Comparison of ENCODE assay signal across 8 cellular contexts in the genomic region with DNA sequence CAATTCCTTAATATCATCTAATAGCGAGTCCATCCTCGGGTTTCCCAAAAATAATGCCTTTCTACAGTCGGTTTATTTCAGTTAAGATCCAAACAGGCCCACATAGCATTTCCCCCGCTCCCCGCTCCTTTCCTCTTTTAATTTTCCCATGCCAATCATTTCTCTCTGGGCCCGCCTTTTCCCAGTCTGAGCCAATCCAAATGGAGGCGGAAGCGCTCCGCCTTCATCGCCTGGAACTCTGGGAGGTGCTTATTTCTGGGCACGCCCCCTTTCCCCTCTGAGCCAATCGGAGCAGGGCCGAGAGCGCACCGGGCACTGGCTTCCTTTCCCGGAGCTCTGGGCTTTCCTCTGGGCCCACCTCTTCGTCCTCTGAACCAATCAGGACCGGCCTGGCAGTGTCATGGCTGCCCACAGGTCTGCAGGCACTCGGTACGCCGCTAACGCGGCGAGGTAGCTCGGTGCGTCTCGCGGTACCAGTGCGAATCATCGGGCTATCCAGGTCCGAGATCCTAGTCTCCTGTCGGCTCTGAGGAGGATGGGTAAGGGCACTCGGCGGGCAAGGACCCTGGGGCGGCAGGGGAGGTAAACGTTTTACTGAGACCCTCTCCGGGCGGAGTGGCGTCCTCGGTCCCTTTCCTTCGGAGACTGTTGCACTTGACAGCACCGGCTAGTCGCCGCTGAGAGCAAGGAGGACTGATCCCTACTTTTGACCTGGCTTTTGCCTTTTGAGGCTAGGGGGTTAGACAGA. TPM values are rescaled to one million over a fixed set of nuclear protein-coding genes. Genes with fewer than 3 reads are reported as not detected.
DNase-seq lines count a peak whose midpoint lies in the region; ATAC-seq and TF ChIP-seq lines count a peak whose summit lies in the region.
"Not testable (repeated sequence)": the region's sequence is repeated elsewhere in the genome, so short reads cannot be mapped to it uniquely, and the experiment has no call there.

Gene TYW1, plus strand, starts transcription at position 390 of the 748 bp plus-strand sequence. Its CDS starts 146 bp downstream, at position 536.

- H2AFZ ChIP-seq in SK-N-SH (ENCODE audit: low read depth) = peak within 1 kb of the TSS; percentile 98

- peaks cover 50% of the 10 kb centered on the region for H3K79me2 ChIP-seq in SK-N-SH (ENCODE audit: insufficient read depth)

- H3K4me1 ChIP-seq in SK-N-SH (ENCODE audit: control insufficient read depth in 1 of 2, insufficient read depth in 2 of 2, low read depth in 1 of 2, low read length in 1 of 2) = not testable (repeated sequence)

- H3K9ac ChIP-seq in SK-N-SH = peak within 1 kb of the TSS; percentile 73

- peaks cover 26% of the 10 kb centered on the region for H3F3A ChIP-seq in SK-N-SH (replicated peaks; ENCODE audit: insufficient read depth)

- DNase-seq in GM04503 (ENCODE audit: low read depth) (peak; percentile 88), NCI-H1048 (lab: John Stamatoyannopoulos, UW) (peak; percentile 93), SK-N-SH (peak; percentile 82), germinal center (ENCODE audit: low spot score) (peak; percentile 80), non-pigmented ciliary epithelial cell (ENCODE audit: low read depth) (peak; percentile 86), superior temporal gyrus (ENCODE audit: extremely low spot score) (peak; percentile 99)
- DNase-seq in activated naive CD4-positive, alpha-beta T cell treated with anti-CD3 and anti-CD28 coated beads, Interleukin-2, amount 50 U/mL, for 16 hours = peak; percentile 98

- TF ChIP-seq EP300 in SK-N-SH (IDR thresholded peaks at IDR 0.05; ENCODE audit: borderline replicate concordance in 1 of 2, low read depth in 1 of 2, low read length in 1 of 2) = not testable (repeated sequence)

- CTCF ChIA-PET in SK-N-SH (lab: Yijun Ruan, JAX) = not testable (repeated sequence)

- H3K4me2 ChIP-seq in SK-N-SH = peak within 1 kb of the TSS; percentile 71

- not testable (repeated sequence) for TF ChIP-seq CTCF in SK-N-SH (IDR thresholded peaks at IDR 0.05)

- not testable (repeated sequence) for H3K9me2 ChIP-seq in SK-N-SH

- POLR2A ChIA-PET in SK-N-SH (lab: Yijun Ruan, JAX) = not testable (repeated sequence)

- under 1% methylated on average over 40 of the region's 44 CpGs for WGBS in SK-N-SH (ENCODE audit: low lambda C conversion rate)

- H3K36me3 ChIP-seq in SK-N-SH (replicated peaks in 1 of 2; ENCODE audit: control insufficient read depth in 1 of 2, insufficient read depth in 2 of 2, low read length in 1 of 2) = peaks cover 16 to 22% of the 10 kb centered on the region in 2 experiments

- peak within 1 kb of the TSS; percentile 74 to 86 for H3K27ac ChIP-seq in SK-N-SH (ENCODE audit: low read depth in 2 of 2, low read length in 1 of 2)

- not testable (repeated sequence) for H4K20me1 ChIP-seq in SK-N-SH (ENCODE audit: insufficient read depth)

- ATAC-seq in HG02571 (IDR thresholded peaks at IDR 0.05; ENCODE audit: unreplicated experiment) = peak; percentile 90

- H3K9me3 ChIP-seq in SK-N-SH = not testable (repeated sequence)

- peak within 1 kb of the TSS; percentile 82 to 84 for H3K4me3 ChIP-seq in SK-N-SH (ENCODE audit: low read depth in 2 of 2, low read length in 1 of 2)

- not testable (repeated sequence) for TF ChIP-seq RAD21 in SK-N-SH (IDR thresholded peaks at IDR 0.05; ENCODE audit: low read length)

- H3K27me3 ChIP-seq in SK-N-SH (ENCODE audit: insufficient read depth) = not testable (repeated sequence)

TF ChIP-seq in SK-N-SH, 30 proteins besides CTCF, POLR2A, EP300 and RAD21:
- TF ChIP-seq TAF1 (IDR thresholded peaks at IDR 0.05; ENCODE audit: borderline replicate concordance, low read depth, low read length) (peak; percentile 74), POLR2AphosphoS5 (IDR thresholded peaks at IDR 0.05; ENCODE audit: low read depth, low read length) (peak; percentile 81), RFX5 (IDR thresholded peaks at IDR 0.05; ENCODE audit: low read length) (peak; percentile 60; the same call in 1 of the 2 replicates), MAX (IDR thresholded peaks at IDR 0.05; ENCODE audit: low read depth) (peak; percentile 66), ELF1 (IDR thresholded peaks at IDR 0.05) (peak; percentile 70), GABPA (IDR thresholded peaks at IDR 0.05; ENCODE audit: low read depth) (peak; percentile 74), CHD2 (IDR thresholded peaks at IDR 0.05; ENCODE audit: low read length, partially characterized antibody) (peak; percentile 95), MXI1 (IDR thresholded peaks at IDR 0.05; ENCODE audit: low read depth, low read length) (peak; percentile 97), YY1 (IDR thresholded peaks at IDR 0.05; ENCODE audit: low read depth) (peak; percentile 96)
- TF ChIP-seq, protein P1, sequence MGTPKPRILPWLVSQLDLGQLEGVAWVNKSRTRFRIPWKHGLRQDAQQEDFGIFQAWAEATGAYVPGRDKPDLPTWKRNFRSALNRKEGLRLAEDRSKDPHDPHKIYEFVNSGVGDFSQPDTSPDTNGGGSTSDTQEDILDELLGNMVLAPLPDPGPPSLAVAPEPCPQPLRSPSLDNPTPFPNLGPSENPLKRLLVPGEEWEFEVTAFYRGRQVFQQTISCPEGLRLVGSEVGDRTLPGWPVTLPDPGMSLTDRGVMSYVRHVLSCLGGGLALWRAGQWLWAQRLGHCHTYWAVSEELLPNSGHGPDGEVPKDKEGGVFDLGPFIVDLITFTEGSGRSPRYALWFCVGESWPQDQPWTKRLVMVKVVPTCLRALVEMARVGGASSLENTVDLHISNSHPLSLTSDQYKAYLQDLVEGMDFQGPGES (IDR thresholded peaks at IDR 0.05; ENCODE audit: low read depth, low read length) = peak; percentile 56; the same call in 1 of the 2 replicates
- TF ChIP-seq, protein P2, sequence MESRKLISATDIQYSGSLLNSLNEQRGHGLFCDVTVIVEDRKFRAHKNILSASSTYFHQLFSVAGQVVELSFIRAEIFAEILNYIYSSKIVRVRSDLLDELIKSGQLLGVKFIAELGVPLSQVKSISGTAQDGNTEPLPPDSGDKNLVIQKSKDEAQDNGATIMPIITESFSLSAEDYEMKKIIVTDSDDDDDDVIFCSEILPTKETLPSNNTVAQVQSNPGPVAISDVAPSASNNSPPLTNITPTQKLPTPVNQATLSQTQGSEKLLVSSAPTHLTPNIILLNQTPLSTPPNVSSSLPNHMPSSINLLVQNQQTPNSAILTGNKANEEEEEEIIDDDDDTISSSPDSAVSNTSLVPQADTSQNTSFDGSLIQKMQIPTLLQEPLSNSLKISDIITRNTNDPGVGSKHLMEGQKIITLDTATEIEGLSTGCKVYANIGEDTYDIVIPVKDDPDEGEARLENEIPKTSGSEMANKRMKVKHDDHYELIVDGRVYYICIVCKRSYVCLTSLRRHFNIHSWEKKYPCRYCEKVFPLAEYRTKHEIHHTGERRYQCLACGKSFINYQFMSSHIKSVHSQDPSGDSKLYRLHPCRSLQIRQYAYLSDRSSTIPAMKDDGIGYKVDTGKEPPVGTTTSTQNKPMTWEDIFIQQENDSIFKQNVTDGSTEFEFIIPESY (IDR thresholded peaks at IDR 0.05; ENCODE audit: borderline replicate concordance, low read depth) = peak; percentile 72; the same call in 1 of the 2 replicates
- TF ChIP-seq, protein P3, sequence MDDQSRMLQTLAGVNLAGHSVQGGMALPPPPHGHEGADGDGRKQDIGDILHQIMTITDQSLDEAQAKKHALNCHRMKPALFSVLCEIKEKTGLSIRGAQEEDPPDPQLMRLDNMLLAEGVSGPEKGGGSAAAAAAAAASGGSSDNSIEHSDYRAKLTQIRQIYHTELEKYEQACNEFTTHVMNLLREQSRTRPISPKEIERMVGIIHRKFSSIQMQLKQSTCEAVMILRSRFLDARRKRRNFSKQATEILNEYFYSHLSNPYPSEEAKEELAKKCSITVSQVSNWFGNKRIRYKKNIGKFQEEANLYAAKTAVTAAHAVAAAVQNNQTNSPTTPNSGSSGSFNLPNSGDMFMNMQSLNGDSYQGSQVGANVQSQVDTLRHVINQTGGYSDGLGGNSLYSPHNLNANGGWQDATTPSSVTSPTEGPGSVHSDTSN (IDR thresholded peaks at IDR 0.05) = peak; percentile 99

RNA-seq across cellular contexts. Expression of gene TYW1, which starts in this region (rescaled TPM):
- 15.0 and 20.8 TPM in 2 replicates for polyA plus RNA-seq in SK-N-SH (2012; rRNA removed)
- 19.9 and 20.2 TPM in 2 replicates for polyA plus RNA-seq in SK-N-SH (2012; cell fraction: cytosol; rRNA removed)
- 13.9 and 20.2 TPM in 2 replicates for polyA plus RNA-seq in SK-N-SH (2012; cell fraction: nucleus; rRNA removed)

Comparison
In these comparisons a context has a peak if more than half of its experiments do, and no peak if none do; other contexts are left out.
1. Peak in every context shown above with its lines: DNase-seq, ATAC-seq, H3K4me3 ChIP-seq and H3K27ac ChIP-seq.